In genomic region chr5:141641634-141642278, GRCh38 we compare ENCODE assay signal across 8 cellular contexts. TPM values are rescaled to one million over a fixed set of nuclear protein-coding genes. Genes with fewer than 3 reads are reported as not detected.
DNase-seq lines count a peak whose midpoint lies in the region; ATAC-seq and TF ChIP-seq lines count a peak whose summit lies in the region.

No MANE protein-coding gene starts in this region.

- peaks cover 12% of the 10 kb centered on the region for H3K4me1 Mint-ChIP-seq in WTC11

- H3K36me3 Mint-ChIP-seq in WTC11: peaks cover 26% of the 10 kb centered on the region

- H3K27me3 Mint-ChIP-seq in WTC11 (ENCODE audit: low read depth): no peaks in the 10 kb centered on the region

- CTCF ChIA-PET in WTC11 (lab: Charles Lee): interaction anchor here (2.1 kb wide), 1 partner anchor 23 kb away, joined by 9 read pairs; the partner anchor contains the start of gene DIAPH1

- TF ChIP-seq CTCF in GM12864 (IDR thresholded peaks at IDR 0.05; ENCODE audit: low read depth, low read length, missing control alignments): peak; percentile 23
- TF ChIP-seq CTCF in LNCAP (IDR thresholded peaks at IDR 0.05): peak; percentile 12; the same call in 1 of the 2 replicates
- no peak for TF ChIP-seq CTCF in WTC11 (IDR thresholded peaks at IDR 0.05)

- no peak overlapping the region for H3K4me3 Mint-ChIP-seq in WTC11

- ATAC-seq in GM21576 (IDR thresholded peaks at IDR 0.05; ENCODE audit: unreplicated experiment): peak; percentile 37
- ATAC-seq in WTC11: no peak
- ATAC-seq in HG03139 (IDR thresholded peaks at IDR 0.05; ENCODE audit: unreplicated experiment): no peak

- H3K4me3 ChIP-seq in GM12864 (ENCODE audit: low read depth, low read length): no peak overlapping the region

- H3K27ac Mint-ChIP-seq in WTC11: no peak overlapping the region

- H3K9me3 Mint-ChIP-seq in WTC11: no peaks in the 10 kb centered on the region

- DNase-seq in GM12864 (ENCODE audit: low read depth): no peak
- peak; percentile 79 for DNase-seq in dermis blood vessel endothelial cell
- DNase-seq in cerebellar cortex (ENCODE audit: low spot score): no peak
- DNase-seq in stimulated activated CD8-positive, alpha-beta memory T cell treated with anti-CD3 and anti-CD28 coated beads, Interleukin-4, amount 100 ng/mL, for 48 hours: no peak
- DNase-seq in WTC11 (ENCODE audit: low spot score): no peak

- POLR2A ChIA-PET in WTC11 (lab: Charles Lee): no interaction called here

TF ChIP-seq in WTC11, 78 proteins besides CTCF, POLR2A, EP300 and RAD21:
- TF ChIP-seq ZNF281 (CRISPR knock-in tag; IDR thresholded peaks at IDR 0.05) (no peak), ZNF396 (CRISPR knock-in tag; IDR thresholded peaks at IDR 0.05; ENCODE audit: borderline replicate concordance) (no peak), FOXP4 (CRISPR knock-in tag; IDR thresholded peaks at IDR 0.05) (no peak)

RNA-seq across cellular contexts. Expression of gene RELL2, which starts 5.0 kb away (rescaled TPM):
- 3.9 and 9.9 TPM in 2 replicates for total RNA-seq in dermis blood vessel endothelial cell
- total RNA-seq in WTC11 (2021): 19.3 to 23.8 TPM (median 21.4 TPM) in 3 replicates

RNA-seq across cellular contexts. Expression of gene HDAC3, which starts 5.1 kb away (rescaled TPM):
- 43.7 and 45.0 TPM in 2 replicates for total RNA-seq in dermis blood vessel endothelial cell
- 84.7 to 96.2 TPM (median 94.5 TPM) in 3 replicates for total RNA-seq in WTC11 (2021)

RNA-seq across cellular contexts. Expression of gene FCHSD1, which starts 9.5 kb away (rescaled TPM):
- total RNA-seq in dermis blood vessel endothelial cell (20.9 and 24.0 TPM in 2 replicates), WTC11 (2021) (43.6 to 50.3 TPM (median 44.8 TPM) in 3 replicates)

RNA-seq across cellular contexts. Expression of gene DIAPH1, which starts 23.0 kb away (rescaled TPM):
- 42.2 and 91.9 TPM in 2 replicates for total RNA-seq in dermis blood vessel endothelial cell
- total RNA-seq in WTC11 (2021): 90.9 to 109 TPM (median 96.0 TPM) in 3 replicates

RNA-seq across cellular contexts. Expression of gene ARAP3, which starts 40.3 kb away (rescaled TPM):
- total RNA-seq in dermis blood vessel endothelial cell (46.1 and 65.8 TPM in 2 replicates), WTC11 (2021) (51.2 to 60.4 TPM (median 53.4 TPM) in 3 replicates)
